In genomic region chr1:170510163-170510562, GRCh38 we compare ENCODE assay signal across 28 cellular contexts.
"Had no signal": no experiment of that assay in that cellular context is flagged by ENCODE, and none has a peak within 500 bp of the region (broad histone marks: within the 10 kb centered on the region; RNA-seq: fewer than 3 reads in every experiment).

No MANE protein-coding gene starts in this region.

- H3K4me1 ChIP-seq: ascending aorta, body of pancreas, breast epithelium, colonic mucosa, esophagus squamous epithelium, gastroesophageal sphincter, heart right ventricle had no signal

- H3K36me3 Mint-ChIP-seq: activated naive CD4-positive, alpha-beta T cell treated with anti-CD3 and anti-CD28 coated beads, Interleukin-2, amount 50 U/mL, for 24 hours; activated naive CD8-positive, alpha-beta T cell treated with anti-CD3 and anti-CD28 coated beads, Interleukin-2, amount 10 ng/mL, durations not matched to agents 7 days and 5 days had no signal

- H3K79me2 ChIP-seq: hepatocyte had no signal

- H3K4me3 Mint-ChIP-seq: activated CD4-positive, alpha-beta memory T cell treated with anti-CD3 and anti-CD28 coated beads, Interleukin-2, amount 10 ng/mL, durations not matched to agents 7 days and 5 days; activated CD4-positive, alpha-beta T cell treated with anti-CD3 and anti-CD28 coated beads, Interleukin-2, amount 10 ng/mL, durations not matched to agents 7 days and 5 days; activated naive CD4-positive, alpha-beta T cell treated with anti-CD3 and anti-CD28 coated beads for 36 hours; activated naive CD4-positive, alpha-beta T cell treated with anti-CD3 and anti-CD28 coated beads, Interleukin-2, amount 50 U/mL, for 24 hours; activated naive CD8-positive, alpha-beta T cell treated with anti-CD3 and anti-CD28 coated beads, Interleukin-2, amount 10 ng/mL, durations not matched to agents 7 days and 5 days; activated T-cell treated with anti-CD3 and anti-CD28 coated beads, Interleukin-2, amount 50 U/mL, for 4 hours; activated T-helper 17 cell treated with anti-CD3 and anti-CD28 coated beads, Interleukin-2, amount 50 U/mL, for 72 hours had no signal

- H3K27ac Mint-ChIP-seq: activated CD4-positive, alpha-beta memory T cell treated with anti-CD3 and anti-CD28 coated beads, Interleukin-2, amount 10 ng/mL, durations not matched to agents 7 days and 5 days; activated CD4-positive, alpha-beta T cell treated with anti-CD3 and anti-CD28 coated beads, Interleukin-2, amount 10 ng/mL, durations not matched to agents 7 days and 5 days; activated naive CD4-positive, alpha-beta T cell treated with anti-CD3 and anti-CD28 coated beads for 36 hours; activated naive CD4-positive, alpha-beta T cell treated with anti-CD3 and anti-CD28 coated beads, Interleukin-2, amount 50 U/mL, for 24 hours; activated naive CD8-positive, alpha-beta T cell treated with anti-CD3 and anti-CD28 coated beads, Interleukin-2, amount 10 ng/mL, durations not matched to agents 7 days and 5 days; activated T-helper 17 cell treated with anti-CD3 and anti-CD28 coated beads, Interleukin-2, amount 50 U/mL, for 72 hours had no signal

- H3K9me3 Mint-ChIP-seq: activated CD4-positive, alpha-beta memory T cell treated with anti-CD3 and anti-CD28 coated beads, Interleukin-2, amount 10 ng/mL, durations not matched to agents 7 days and 5 days; activated CD4-positive, alpha-beta T cell treated with anti-CD3 and anti-CD28 coated beads, Interleukin-2, amount 10 ng/mL, durations not matched to agents 7 days and 5 days; activated naive CD4-positive, alpha-beta T cell treated with anti-CD3 and anti-CD28 coated beads for 36 hours; activated naive CD4-positive, alpha-beta T cell treated with anti-CD3 and anti-CD28 coated beads, Interleukin-2, amount 50 U/mL, for 24 hours; activated naive CD8-positive, alpha-beta T cell treated with anti-CD3 and anti-CD28 coated beads, Interleukin-2, amount 10 ng/mL, durations not matched to agents 7 days and 5 days; activated T-cell treated with anti-CD3 and anti-CD28 coated beads, Interleukin-2, amount 50 U/mL, for 4 hours had no signal

- H3K27me3 ChIP-seq: ascending aorta, body of pancreas, breast epithelium, cardiac muscle cell, colonic mucosa, esophagus squamous epithelium, gastroesophageal sphincter, heart right ventricle, hepatocyte had no signal

- DNase-seq: activated CD4-positive, alpha-beta memory T cell treated with anti-CD3 and anti-CD28 coated beads, Interleukin-2, amount 10 ng/mL, durations not matched to agents 7 days and 5 days; activated CD4-positive, alpha-beta T cell treated with anti-CD3 and anti-CD28 coated beads for 1 hour; activated CD4-positive, alpha-beta T cell treated with anti-CD3 and anti-CD28 coated beads for 4 hours; activated CD4-positive, alpha-beta T cell treated with anti-CD3 and anti-CD28 coated beads, Interleukin-2, amount 10 ng/mL, durations not matched to agents 7 days and 5 days; activated CD4-positive, alpha-beta T cell treated with anti-CD3 and anti-CD28 coated beads, Interleukin-2, amount 50 U/mL, for 4 hours; activated CD8-positive, alpha-beta memory T cell treated with anti-CD3 and anti-CD28 coated beads for 24 hours; activated effector memory CD4-positive, alpha-beta T cell treated with Interleukin-2 at 50 U/mL for 16 hours; activated gamma-delta T cell treated with Interleukin-2 at 50 U/mL for 16 hours; activated naive CD4-positive, alpha-beta T cell treated with anti-CD3 and anti-CD28 coated beads for 36 hours; activated naive CD8-positive, alpha-beta T cell treated with anti-CD3 and anti-CD28 coated beads, Interleukin-2, amount 10 ng/mL, durations not matched to agents 7 days and 5 days; activated T-cell treated with anti-CD3 and anti-CD28 coated beads, Interleukin-2, amount 50 U/mL, for 4 hours; body of pancreas; central memory CD4-positive, alpha-beta T cell; cerebellar nuclear complex; colonic mucosa; effector CD8-positive, alpha-beta T cell; esophagus squamous epithelium; foreskin melanocyte; heart right ventricle; T-helper 2 cell had no signal

- H3K36me3 ChIP-seq: ascending aorta, breast epithelium, cardiac muscle cell, colonic mucosa, esophagus squamous epithelium, gastroesophageal sphincter, heart right ventricle had no signal

- H3K4me2 ChIP-seq: hepatocyte had no signal

- H3K9me3 ChIP-seq: ascending aorta, body of pancreas, breast epithelium, colonic mucosa, esophagus squamous epithelium, gastroesophageal sphincter had no signal

- H3K4me1 Mint-ChIP-seq: activated CD4-positive, alpha-beta T cell treated with anti-CD3 and anti-CD28 coated beads, Interleukin-2, amount 10 ng/mL, durations not matched to agents 7 days and 5 days; activated naive CD4-positive, alpha-beta T cell treated with anti-CD3 and anti-CD28 coated beads, Interleukin-2, amount 50 U/mL, for 24 hours; activated T-helper 17 cell treated with anti-CD3 and anti-CD28 coated beads, Interleukin-2, amount 50 U/mL, for 72 hours had no signal

- H3K4me3 ChIP-seq: ascending aorta, body of pancreas, breast epithelium, cardiac muscle cell, colonic mucosa, esophagus squamous epithelium, gastroesophageal sphincter, heart right ventricle, hepatocyte had no signal

- H3K27ac ChIP-seq: ascending aorta, body of pancreas, breast epithelium, cardiac muscle cell, colonic mucosa, epithelial cell of prostate, esophagus squamous epithelium, gastroesophageal sphincter, heart right ventricle, hepatocyte had no signal

- H2AFZ ChIP-seq: hepatocyte had no signal
